9 cellular contexts compared by ENCODE assay signal in the genomic region with DNA sequence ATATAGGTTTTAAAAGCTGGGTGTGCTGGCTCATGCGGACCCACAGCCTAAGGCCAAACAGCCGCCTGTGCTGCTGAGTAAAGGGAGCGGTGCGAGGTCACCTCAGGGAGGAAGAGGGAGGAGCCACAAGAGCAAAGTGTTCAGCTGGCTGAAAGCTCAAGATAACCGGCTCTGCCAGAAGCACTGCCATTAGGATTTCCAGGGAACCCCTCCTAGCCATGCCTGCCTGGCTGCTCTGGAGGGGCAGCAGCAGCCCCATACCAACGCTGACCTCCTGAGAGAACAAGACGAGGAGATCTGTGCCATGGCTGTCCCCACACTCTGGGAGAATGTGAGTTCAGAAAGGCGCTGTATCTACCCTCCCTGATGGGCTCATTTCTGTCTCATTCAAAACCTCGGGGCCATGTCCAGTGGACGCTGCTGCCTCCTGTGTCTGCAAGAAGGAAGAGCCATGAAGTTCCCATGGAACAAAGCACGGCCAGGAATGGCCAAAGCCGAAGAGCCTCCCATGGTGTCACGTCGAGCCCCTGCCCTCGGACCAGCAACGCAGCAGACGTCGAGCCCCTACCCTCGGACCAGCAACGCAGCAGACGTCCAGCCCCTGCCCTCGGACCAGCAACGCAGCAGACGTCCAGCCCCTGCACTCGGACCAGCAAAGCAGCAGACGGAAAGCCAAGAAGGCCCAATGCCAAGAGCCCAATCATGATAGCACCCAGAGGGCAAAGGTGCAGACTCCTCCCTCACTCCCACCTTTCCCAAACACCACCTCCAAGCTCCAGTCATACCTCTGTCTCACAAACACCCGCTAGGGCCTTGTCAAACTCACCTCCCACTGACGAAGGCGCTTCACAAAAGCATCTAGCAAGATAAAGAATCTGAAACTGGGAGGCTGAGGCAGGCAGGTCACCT.
DNase-seq lines count a peak whose midpoint lies in the region; ATAC-seq, FAIRE-seq and TF ChIP-seq lines count a peak whose summit lies in the region.
"Had no signal": no experiment of that assay in that cellular context is flagged by ENCODE, and none has a peak within 500 bp of the region (broad histone marks: within the 10 kb centered on the region; RNA-seq: fewer than 3 reads in every experiment).

No MANE protein-coding gene starts in this region.

- H3K27ac Mint-ChIP-seq in neural progenitor cell: peak overlapping the region; percentile 93

- H3K9ac ChIP-seq in endothelial cell of umbilical vein (replicated peaks; ENCODE audit: extremely low read depth, insufficient read depth, low read length): no peak overlapping the region
- H3K9ac ChIP-seq in neural progenitor cell: no peak overlapping the region

- peaks cover 2% of the 10 kb centered on the region for H3K27me3 Mint-ChIP-seq in neural progenitor cell (ENCODE audit: insufficient read depth, low read depth)

- peaks cover 2% of the 10 kb centered on the region for H3K36me3 Mint-ChIP-seq in neural progenitor cell

- no peaks in the 10 kb centered on the region for H3K9me1 ChIP-seq in endothelial cell of umbilical vein (replicated peaks; ENCODE audit: control insufficient read depth, extremely low read depth, insufficient read depth, low read length)

- dilution Hi-C loops in endothelial cell of umbilical vein (cut with MboI; ENCODE audit: extremely low pct_ligation_motif_present, low sequenced_read_pairs): no loop called here

- CTCF ChIA-PET in endothelial cell of umbilical vein (lab: Charles Lee): interaction anchor here (0.7 to 2.0 kb wide), 12 partner anchors 8 to 126 kb away, joined by 3 to 7 read pairs (median 4); no protein-coding TSS in a partner anchor

- POLR2A ChIA-PET in endothelial cell of umbilical vein (lab: Charles Lee): interaction anchor here (1.1 kb wide), 1 partner anchor 10 kb away, joined by 4 read pairs; no protein-coding TSS in a partner anchor

- H3K9me3 Mint-ChIP-seq in neural progenitor cell: peaks cover 2% of the 10 kb centered on the region

- in situ Hi-C loops in GM13977 (cut with MboI; ENCODE audit: low pct_unique_long_range_greater_than_20kb, low sequenced_read_pairs, unreplicated experiment): no loop called here

- H4K20me1 ChIP-seq in endothelial cell of umbilical vein (replicated peaks; ENCODE audit: control insufficient read depth, extremely low read depth, insufficient read depth, low read length) (peaks cover 7% of the 10 kb centered on the region), neural progenitor cell (ENCODE audit: low read depth) (peaks cover 100% of the 10 kb centered on the region)

- intact Hi-C loops in endothelial cell of umbilical vein (cut with micrococcal nuclease): no loop called here

- no TSS peak for BruUV-seq in endothelial cell of umbilical vein (replicated peaks; lab: Mats Ljungman, UMichigan)

- DNase-seq in GM13977 (ENCODE audit: low spot score): peak; percentile 70
- no peak for DNase-seq in RWPE2 (ENCODE audit: low spot score)
- peak; percentile 72 for DNase-seq in endothelial cell of umbilical vein (ENCODE audit: low read depth, low spot score)
- peak; percentile 48 for DNase-seq in neural progenitor cell (ENCODE audit: low spot score)
- DNase-seq in GM10266 (ENCODE audit: extremely low spot score): no peak
- no peak for DNase-seq in amygdala (lab: John Stamatoyannopoulos, UW)

- TF ChIP-seq CTCF in GM13977 (IDR thresholded peaks at IDR 0.05; ENCODE audit: extremely low read depth, insufficient read depth, missing control alignments) (no peak), RWPE2 (IDR thresholded peaks at IDR 0.05; ENCODE audit: poor library complexity, severe bottlenecking) (peak; percentile 23), endothelial cell of umbilical vein (IDR thresholded peaks at IDR 0.05; ENCODE audit: extremely low read depth in 1 of 2, insufficient read depth in 1 of 2, low read depth in 1 of 2, low read length in 2 of 2) (peak in 1 of 2 donors; percentile 18), neural progenitor cell (IDR thresholded peaks at IDR 0.05) (peak; percentile 14), GM10266 (IDR thresholded peaks at IDR 0.05; ENCODE audit: control insufficient read depth, insufficient read depth, low read depth, missing control alignments) (no peak)

- H3K36me3 ChIP-seq in RWPE2 (ENCODE audit: low read depth) (peaks cover 5% of the 10 kb centered on the region), endothelial cell of umbilical vein (ENCODE audit: control insufficient read depth in 2 of 2, extremely low read depth in 1 of 2, insufficient read depth in 2 of 2, low read length in 2 of 2) (no peaks in the 10 kb centered on the region), neural progenitor cell (no peaks in the 10 kb centered on the region)

- peak overlapping the region; percentile 61 for H3K27ac ChIP-seq in RWPE2 (ENCODE audit: poor library complexity, severe bottlenecking)
- peak overlapping the region; percentile 28 for H3K27ac ChIP-seq in endothelial cell of umbilical vein (ENCODE audit: insufficient read depth, low read depth, low read length)
- H3K27ac ChIP-seq in neural progenitor cell: peak overlapping the region; percentile 41

- peak overlapping the region; percentile 66 for H3K4me3 Mint-ChIP-seq in neural progenitor cell

- H3K4me1 Mint-ChIP-seq in neural progenitor cell: peaks cover 55% of the 10 kb centered on the region

- H3K4me2 ChIP-seq in endothelial cell of umbilical vein (ENCODE audit: insufficient read depth, low read length) (peak overlapping the region; percentile 18), neural progenitor cell (no peak overlapping the region)

- H3K27me3 ChIP-seq in RWPE2 (ENCODE audit: insufficient read depth, poor library complexity, severe bottlenecking): no peaks in the 10 kb centered on the region
- no peaks in the 10 kb centered on the region for H3K27me3 ChIP-seq in endothelial cell of umbilical vein (ENCODE audit: control insufficient read depth in 2 of 2, insufficient read depth in 2 of 2, low read length in 2 of 2)
- no peaks in the 10 kb centered on the region for H3K27me3 ChIP-seq in neural progenitor cell

- H3K79me2 ChIP-seq in endothelial cell of umbilical vein (ENCODE audit: control insufficient read depth, insufficient read depth, low read length) (peaks cover 97% of the 10 kb centered on the region), neural progenitor cell (ENCODE audit: low read depth) (peaks cover 100% of the 10 kb centered on the region)

- H3K4me1 ChIP-seq in RWPE2 (ENCODE audit: insufficient read depth, poor library complexity, severe bottlenecking) (peaks cover 36% of the 10 kb centered on the region), endothelial cell of umbilical vein (ENCODE audit: control insufficient read depth, extremely low read depth, insufficient read depth, low read length) (peaks cover 13% of the 10 kb centered on the region), neural progenitor cell (peaks cover 24% of the 10 kb centered on the region)

- H2AFZ ChIP-seq in endothelial cell of umbilical vein (ENCODE audit: low read depth, low read length): no peak overlapping the region
- no peak overlapping the region for H2AFZ ChIP-seq in neural progenitor cell (replicated peaks)

- H3K4me3 ChIP-seq in RWPE2 (ENCODE audit: severe bottlenecking) (no peak overlapping the region), endothelial cell of umbilical vein (replicated peaks in 1 of 3; ENCODE audit: insufficient read depth in 1 of 3, low read depth in 1 of 3, low read length in 3 of 3) (no peak overlapping the region), neural progenitor cell (no peak overlapping the region)

- ATAC-seq in RWPE2 (ENCODE audit: low read depth) (peak; percentile 93), HG03025 (IDR thresholded peaks at IDR 0.05; ENCODE audit: low FRiP score, unreplicated experiment) (no peak), HG03457 (IDR thresholded peaks at IDR 0.05; ENCODE audit: unreplicated experiment) (no peak)

- FAIRE-seq in endothelial cell of umbilical vein (lab: Jason Lieb, UNC): peak; percentile 90
- FAIRE-seq: colon had no signal

- H3K9me3 ChIP-seq in RWPE2 (ENCODE audit: severe bottlenecking): no peaks in the 10 kb centered on the region
- H3K9me3 ChIP-seq in endothelial cell of umbilical vein (replicated peaks; ENCODE audit: control insufficient read depth, insufficient read depth, low read length): no peaks in the 10 kb centered on the region
- no peaks in the 10 kb centered on the region for H3K9me3 ChIP-seq in neural progenitor cell (ENCODE audit: low read depth)

- peaks cover 8% of the 10 kb centered on the region for H3F3A ChIP-seq in neural progenitor cell (ENCODE audit: low read depth)

- TF ChIP-seq POLR2A in endothelial cell of umbilical vein (IDR thresholded peaks at IDR 0.05; ENCODE audit: low read depth, low read length): no peak

TF ChIP-seq in endothelial cell of umbilical vein, 7 proteins besides CTCF, POLR2A, EP300 and RAD21:
- no peak for TF ChIP-seq JUN (IDR thresholded peaks at IDR 0.05; ENCODE audit: borderline replicate concordance, insufficient read depth, insufficient read length, low read depth)
- no peak for TF ChIP-seq FOS (IDR thresholded peaks at IDR 0.05; ENCODE audit: borderline replicate concordance, insufficient read depth, low read length)
- TF ChIP-seq MYC (IDR thresholded peaks at IDR 0.05; ENCODE audit: low read depth, low read length): no peak
- TF ChIP-seq EZH2 (IDR thresholded peaks at IDR 0.05; ENCODE audit: borderline replicate concordance, low read depth, low read length, severe bottlenecking): no peak
- TF ChIP-seq POLR2AphosphoS5 (IDR thresholded peaks at IDR 0.05; ENCODE audit: insufficient read depth, low read depth, low read length): no peak
- TF ChIP-seq MAX (IDR thresholded peaks at IDR 0.05; ENCODE audit: insufficient read depth, insufficient read length): no peak
- TF ChIP-seq GATA2 (IDR thresholded peaks at IDR 0.05; ENCODE audit: insufficient read depth, insufficient read length, low read depth, low read length): no peak

Comparison
In these comparisons a context has a peak if more than half of its experiments do, and no peak if none do; other contexts are left out.
1. DNase-seq: peak in GM13977 (single experiment), endothelial cell of umbilical vein (single experiment) and neural progenitor cell (single experiment); none in RWPE2 (single experiment), GM10266 (single experiment) and amygdala (0 of 56).
2. CTCF ChIP-seq: peak in RWPE2 (single experiment) and neural progenitor cell (single experiment); none in GM13977 (single experiment) and GM10266 (single experiment).
3. Peak in every context shown above with its lines, with median percentiles within 50 percentile points of each other: H3K27ac ChIP-seq.